1 cellular context compared by ENCODE assay signal in genomic region chr4:67580577-67580976, GRCh38.
TF ChIP-seq lines count a peak whose summit lies in the region.

No MANE protein-coding gene starts in this region.

TF ChIP-seq in H1, 55 proteins besides CTCF, POLR2A, EP300 and RAD21 (continued from another document):
- no peak for TF ChIP-seq CHD7 (IDR thresholded peaks at IDR 0.05; ENCODE audit: insufficient replicate concordance, low read length)
- TF ChIP-seq PHF8 (conservative IDR thresholded peaks at IDR 0.05; ENCODE audit: low read depth, low read length): no peak
- no peak for TF ChIP-seq GABPA (IDR thresholded peaks at IDR 0.05; ENCODE audit: borderline replicate concordance, insufficient read depth, low read length)
- no peak for TF ChIP-seq TEAD4 (IDR thresholded peaks at IDR 0.05; ENCODE audit: low read depth, low read length)
- TF ChIP-seq, protein P1, sequence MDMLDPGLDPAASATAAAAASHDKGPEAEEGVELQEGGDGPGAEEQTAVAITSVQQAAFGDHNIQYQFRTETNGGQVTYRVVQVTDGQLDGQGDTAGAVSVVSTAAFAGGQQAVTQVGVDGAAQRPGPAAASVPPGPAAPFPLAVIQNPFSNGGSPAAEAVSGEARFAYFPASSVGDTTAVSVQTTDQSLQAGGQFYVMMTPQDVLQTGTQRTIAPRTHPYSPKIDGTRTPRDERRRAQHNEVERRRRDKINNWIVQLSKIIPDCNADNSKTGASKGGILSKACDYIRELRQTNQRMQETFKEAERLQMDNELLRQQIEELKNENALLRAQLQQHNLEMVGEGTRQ (IDR thresholded peaks at IDR 0.05; ENCODE audit: low read length): no peak
- no peak for TF ChIP-seq SP4 (IDR thresholded peaks at IDR 0.05; ENCODE audit: low read length)
- TF ChIP-seq, protein P2, sequence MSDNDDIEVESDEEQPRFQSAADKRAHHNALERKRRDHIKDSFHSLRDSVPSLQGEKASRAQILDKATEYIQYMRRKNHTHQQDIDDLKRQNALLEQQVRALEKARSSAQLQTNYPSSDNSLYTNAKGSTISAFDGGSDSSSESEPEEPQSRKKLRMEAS (IDR thresholded peaks at IDR 0.05): no peak
- TF ChIP-seq SRF (IDR thresholded peaks at IDR 0.05; ENCODE audit: low read depth, low read length): no peak
- no peak for TF ChIP-seq SIRT6 (IDR thresholded peaks at IDR 0.05; ENCODE audit: low read length)
- TF ChIP-seq TAF7 (optimal IDR thresholded peaks at IDR 0.05; ENCODE audit: borderline replicate concordance, low read depth, low read length): no peak
- TF ChIP-seq FOSL1 (IDR thresholded peaks at IDR 0.05; ENCODE audit: insufficient read depth, low read depth, low read length): no peak
- TF ChIP-seq EZH2 (IDR thresholded peaks at IDR 0.05; ENCODE audit: low read depth, low read length, severe bottlenecking): no peak
- TF ChIP-seq CHD2 (IDR thresholded peaks at IDR 0.05; ENCODE audit: low read length): no peak
- no peak for TF ChIP-seq BACH1 (IDR thresholded peaks at IDR 0.05; ENCODE audit: low read length)
- TF ChIP-seq SIN3A (conservative IDR thresholded peaks at IDR 0.05 in 1 of 2, IDR thresholded peaks at IDR 0.05 in 1 of 2; ENCODE audit: low read depth in 1 of 2, low read length in 2 of 2): no peak
- no peak for TF ChIP-seq GTF2F1 (IDR thresholded peaks at IDR 0.05; ENCODE audit: borderline replicate concordance, low read depth, low read length)
- TF ChIP-seq KDM4A (IDR thresholded peaks at IDR 0.05; ENCODE audit: low read depth, low read length, severe bottlenecking): no peak
